Comparison of ENCODE assay signal across 4 cellular contexts in genomic region chrX:96382018-96382417, GRCh38.
"Had no signal": no experiment of that assay in that cellular context is flagged by ENCODE, and none has a peak within 500 bp of the region (broad histone marks: within the 10 kb centered on the region; RNA-seq: fewer than 3 reads in every experiment).

No MANE protein-coding gene starts in this region.

- H3K4me2 ChIP-seq: KMS-11 had no signal

- H3K27ac ChIP-seq: HL-60, KMS-11 had no signal

- H3K9ac ChIP-seq: KMS-11 had no signal

- ATAC-seq: HepG2, K562 had no signal

- H3K4me3 ChIP-seq: K562 had no signal
